ENCODE assay signal across 8 cellular contexts in the genomic region with DNA sequence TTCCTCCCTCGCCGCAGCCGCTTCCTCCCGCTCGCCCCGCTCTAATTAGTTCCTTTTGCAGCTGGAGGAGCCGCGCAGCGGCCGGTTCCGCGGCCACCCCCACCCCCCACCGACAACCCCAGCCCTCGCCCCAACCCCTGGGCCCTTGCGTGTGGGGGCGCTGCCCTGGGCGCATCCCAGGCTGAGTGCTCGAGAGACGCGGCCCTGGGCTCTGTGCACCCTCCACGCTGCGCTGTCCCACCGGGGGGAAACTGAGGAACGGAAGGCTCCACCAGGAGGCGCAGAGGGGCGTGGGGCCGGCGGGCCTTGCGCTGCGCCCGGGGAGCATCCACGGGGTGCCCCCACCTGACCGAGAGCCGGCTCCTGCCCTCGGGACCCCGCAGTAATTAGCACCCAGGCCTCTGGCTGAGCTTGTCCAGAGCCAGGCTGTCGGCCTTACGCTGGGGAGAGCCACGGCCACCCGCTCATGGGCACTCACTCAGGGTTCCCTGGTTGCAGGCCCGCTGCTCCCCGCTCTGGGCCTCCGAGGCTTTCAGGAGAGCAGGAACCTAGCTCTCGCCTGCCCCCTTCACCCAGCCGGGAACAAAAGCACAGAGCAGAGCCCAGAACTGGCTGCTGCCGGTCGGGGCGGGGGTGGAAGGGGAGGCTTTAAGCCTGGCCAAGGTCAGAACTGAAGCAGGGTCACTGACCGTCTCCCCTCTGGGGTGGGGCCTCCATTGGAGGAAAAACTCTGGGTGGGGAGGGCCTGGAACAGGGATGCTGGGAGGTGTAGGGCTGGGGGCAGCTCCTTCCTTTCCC. TPM values are rescaled to one million over a fixed set of nuclear protein-coding genes. Genes with fewer than 3 reads are reported as not detected.
DNase-seq lines count a peak whose midpoint lies in the region; ATAC-seq, FAIRE-seq and TF ChIP-seq lines count a peak whose summit lies in the region.

No MANE protein-coding gene starts in this region.

- peak overlapping the region; percentile 60 for H3K9ac ChIP-seq in trophoblast cell (ENCODE audit: low read length)

- peak overlapping the region; percentile 66 for H3K4ac ChIP-seq in trophoblast cell (ENCODE audit: low read depth, low read length)

- FAIRE-seq in A549 (lab: Jason Lieb, UNC) = no peak

- peak overlapping the region; percentile 60 to 87 for H3K27ac ChIP-seq in A549
- H3K27ac ChIP-seq in right atrium auricular region = peak overlapping the region; percentile 84 to 90
- peak overlapping the region; percentile 61 for H3K27ac ChIP-seq in trophoblast cell (ENCODE audit: low read depth, low read length)

- H3K27me3 ChIP-seq in right atrium auricular region (no peaks in the 10 kb centered on the region), trophoblast cell (ENCODE audit: insufficient read depth, low read length) (no peaks in the 10 kb centered on the region)

- no peak for TF ChIP-seq CTCF in A549 (IDR thresholded peaks at IDR 0.05)
- peak; percentile 36 for TF ChIP-seq CTCF in GM20000 (IDR thresholded peaks at IDR 0.05; ENCODE audit: extremely low read depth, missing control alignments)
- peak; percentile 69 for TF ChIP-seq CTCF in astrocyte of the cerebellum (IDR thresholded peaks at IDR 0.05; ENCODE audit: low read depth, low read length, missing control alignments)
- TF ChIP-seq CTCF in right atrium auricular region (IDR thresholded peaks at IDR 0.05) = peak; percentile 60 to 71

- H2AK5ac ChIP-seq in trophoblast cell (ENCODE audit: low read length) = peak overlapping the region; percentile 77

- TF ChIP-seq POLR2A in A549 (IDR thresholded peaks at IDR 0.05; ENCODE audit: low read length) = no peak

- H4K12ac ChIP-seq in trophoblast cell (ENCODE audit: low read depth, low read length) = peak overlapping the region; percentile 57

- no peak overlapping the region for H2BK5ac ChIP-seq in trophoblast cell (ENCODE audit: low read depth, low read length, poor library complexity)

- peaks cover 8% of the 10 kb centered on the region for H3K79me1 ChIP-seq in trophoblast cell (ENCODE audit: low read length)

- TF ChIP-seq RAD21 in A549 (conservative IDR thresholded peaks at IDR 0.05 in 1 of 2, IDR thresholded peaks at IDR 0.05 in 1 of 2) = peak in 1 of 2 experiments; percentile 27; a peak in 1 of 5 replicates

- no peak overlapping the region for H3K23ac ChIP-seq in trophoblast cell (ENCODE audit: low read length)

- POLR2A ChIA-PET in A549 (lab: Yijun Ruan, JAX) = interaction anchor here (0.7 kb wide), 1 partner anchor 12 kb away, joined by 3 read pairs; the partner anchor contains the start of gene GLIS2

- H3K4me2 ChIP-seq in A549 (peak overlapping the region; percentile 67), trophoblast cell (ENCODE audit: low read length) (peak overlapping the region; percentile 87)

- DNase-seq in A549 (ENCODE audit: low read depth in 1 of 2, low spot score in 1 of 2) (no peak), GM20000 (ENCODE audit: low spot score) (peak; percentile 85), astrocyte of the cerebellum (ENCODE audit: low read depth) (no peak), right atrium auricular region (ENCODE audit: low spot score) (peak; percentile 89), trophoblast cell (no peak), GOT3 (lab: John Stamatoyannopoulos, UW) (no peak)

- no peak overlapping the region for H3K4me3 ChIP-seq in A549
- peak overlapping the region; percentile 25 for H3K4me3 ChIP-seq in astrocyte of the cerebellum (ENCODE audit: low read depth, low read length)
- H3K4me3 ChIP-seq in right atrium auricular region = peak overlapping the region; percentile 32 to 50
- peak overlapping the region; percentile 67 for H3K4me3 ChIP-seq in trophoblast cell (ENCODE audit: low read depth, low read length)

- H4K91ac ChIP-seq in trophoblast cell (ENCODE audit: low read depth, low read length) = peak overlapping the region; percentile 90

- peak overlapping the region; percentile 9 for H2BK12ac ChIP-seq in trophoblast cell (ENCODE audit: low read length)

- in situ Hi-C loops in astrocyte of the cerebellum (cut with HindIII; ENCODE audit: low sequenced_read_pairs) = no loop called here

- peak overlapping the region; percentile 79 for H2BK120ac ChIP-seq in trophoblast cell (ENCODE audit: insufficient read depth, low read length, poor library complexity)

- peak overlapping the region; percentile 88 for H3K18ac ChIP-seq in trophoblast cell (ENCODE audit: low read length)

- peak overlapping the region; percentile 78 for H4K8ac ChIP-seq in trophoblast cell (ENCODE audit: low read depth, low read length)

- peaks cover 11% of the 10 kb centered on the region for H3K36me3 ChIP-seq in right atrium auricular region
- H3K36me3 ChIP-seq in trophoblast cell (ENCODE audit: control insufficient read depth in 1 of 2, insufficient read depth in 2 of 2, low read length in 2 of 2) = peaks cover 7 to 8% of the 10 kb centered on the region in 2 experiments

- ATAC-seq in A549 (peak in 1 of 2 experiments; percentile 32; a peak in 3 of 6 replicates), SK-N-SH treated with all-trans-retinoic acid at 6 μM for 48 hours (peak; percentile 88), GM21576 (IDR thresholded peaks at IDR 0.05; ENCODE audit: unreplicated experiment) (no peak)

- 93% methylated on average over 19 of the region's 49 CpGs for WGBS in A549 (ENCODE audit: missing lambda C conversion rate)
- WGBS in trophoblast cell (ENCODE audit: extremely low coverage, insufficient coverage, insufficient read length) = no CpG with 5 or more reads among the region's 49 CpGs

- no peaks in the 10 kb centered on the region for H3K9me3 ChIP-seq in A549
- H3K9me3 ChIP-seq in right atrium auricular region = no peaks in the 10 kb centered on the region
- H3K9me3 ChIP-seq in trophoblast cell (ENCODE audit: insufficient read depth, low read depth, low read length) = peaks cover 2% of the 10 kb centered on the region

- H3K4me1 ChIP-seq in A549 (peaks cover 63% of the 10 kb centered on the region), right atrium auricular region (peaks cover 0 to 75% of the 10 kb centered on the region in 2 donors), trophoblast cell (ENCODE audit: control insufficient read depth in 1 of 2, insufficient read depth in 2 of 2, low read length in 2 of 2) (peaks cover 20 to 33% of the 10 kb centered on the region in 2 experiments)

- no peak for TF ChIP-seq EP300 in A549 (IDR thresholded peaks at IDR 0.05)

- peak overlapping the region; percentile 80 for H3K14ac ChIP-seq in trophoblast cell (ENCODE audit: low read length)

- peaks cover 5% of the 10 kb centered on the region for H3K79me2 ChIP-seq in trophoblast cell (ENCODE audit: control insufficient read depth, insufficient read depth, low read length, poor library complexity)

- H2AFZ ChIP-seq in trophoblast cell (ENCODE audit: insufficient read depth, low read length, poor library complexity) = peak overlapping the region; percentile 38

- CTCF ChIA-PET in A549 (lab: Yijun Ruan, JAX) = interaction anchor here (0.9 to 22.8 kb wide), 15 partner anchors 13 to 345 kb away, joined by 3 to 423 read pairs (median 8); partner anchors contain the start of genes GLIS2, PAM16 and TFAP4

TF ChIP-seq in A549, 52 proteins besides CTCF, POLR2A, EP300 and RAD21 (continues in another document):
- TF ChIP-seq POLR2AphosphoS2 (conservative IDR thresholded peaks at IDR 0.05; ENCODE audit: low read length) (no peak), ZNF302 (CRISPR knock-in tag; IDR thresholded peaks at IDR 0.05) (no peak), HOXB13 (CRISPR knock-in tag; IDR thresholded peaks at IDR 0.05; ENCODE audit: low read depth) (no peak), TFCP2L1 (CRISPR knock-in tag; IDR thresholded peaks at IDR 0.05) (no peak)

TF ChIP-seq in SK-N-SH treated with all-trans-retinoic acid at 6 μM for 48 hours, 23 proteins besides CTCF, POLR2A, EP300 and RAD21 (continues in another document):
- no peak for TF ChIP-seq TOX (CRISPR knock-in tag; IDR thresholded peaks at IDR 0.05; ENCODE audit: borderline replicate concordance)
- no peak for TF ChIP-seq SNAI2 (CRISPR knock-in tag; IDR thresholded peaks at IDR 0.05)
- TF ChIP-seq CSDC2 (CRISPR knock-in tag; IDR thresholded peaks at IDR 0.05) = no peak
- no peak for TF ChIP-seq ZFP30 (CRISPR knock-in tag; IDR thresholded peaks at IDR 0.05)
- no peak for TF ChIP-seq ZNF8 (CRISPR knock-in tag; IDR thresholded peaks at IDR 0.05)
- no peak for TF ChIP-seq OSR1 (CRISPR knock-in tag; IDR thresholded peaks at IDR 0.05)
- no peak for TF ChIP-seq RARB (CRISPR knock-in tag; IDR thresholded peaks at IDR 0.05)
- TF ChIP-seq ZC3H10 (CRISPR knock-in tag; IDR thresholded peaks at IDR 0.05) = no peak

RNA-seq across cellular contexts. Expression of gene GLIS2, which starts 12.1 kb away (rescaled TPM):
- polyA plus RNA-seq in A549 (2011; rRNA removed) = 5.5 and 6.8 TPM in 2 replicates
- 20.8 and 29.4 TPM in 2 replicates for polyA plus RNA-seq in A549 (2012; cell fraction: cytosol; rRNA removed)
- 37.1 and 54.5 TPM in 2 replicates for polyA plus RNA-seq in A549 (2012; cell fraction: nucleus; rRNA removed)
- 15.8 to 19.5 TPM (median 16.3 TPM) in 3 replicates for polyA plus RNA-seq in A549 (2017; fragmentation: RNase III; extraction: RNeasy Plus Mini Kit Qiagen cat#74134 plus additional on column Dnase treatment)
- polyA minus RNA-seq in A549 (2011; rRNA and poly(A)+ RNA removed) = 3.3 and 6.4 TPM in 2 replicates
- total RNA-seq in right atrium auricular region = 10 to 100 TPM; 10.3 to 16.0 TPM
- polyA plus RNA-seq in trophoblast cell (2013) = 22.5 and 23.2 TPM in 2 replicates

RNA-seq across cellular contexts. Expression of gene PAM16, which starts 23.1 kb away (rescaled TPM):
- 42.5 and 55.1 TPM in 2 replicates for polyA plus RNA-seq in A549 (2011; rRNA removed)
- polyA plus RNA-seq in A549 (2012; cell fraction: cytosol; rRNA removed) = 169 and 194 TPM in 2 replicates
- 144 and 160 TPM in 2 replicates for polyA plus RNA-seq in A549 (2012; cell fraction: nucleus; rRNA removed)
- polyA plus RNA-seq in A549 (2017; fragmentation: RNase III; extraction: RNeasy Plus Mini Kit Qiagen cat#74134 plus additional on column Dnase treatment) = 58.7 to 64.3 TPM (median 59.1 TPM) in 3 replicates
- 9.2 and 9.3 TPM in 2 replicates for polyA minus RNA-seq in A549 (2011; rRNA and poly(A)+ RNA removed)
- total RNA-seq in right atrium auricular region = 10 to 100 TPM; 54.6 to 85.7 TPM
- polyA plus RNA-seq in trophoblast cell (2013) = 40.6 and 45.5 TPM in 2 replicates

RNA-seq across cellular contexts. Expression of gene VASN, which starts 43.7 kb away (rescaled TPM):
- polyA plus RNA-seq in A549 (2011; rRNA removed) (2.0 and 2.3 TPM in 2 replicates), A549 (2017; fragmentation: RNase III; extraction: RNeasy Plus Mini Kit Qiagen cat#74134 plus additional on column Dnase treatment) (4.0 to 4.7 TPM (median 4.2 TPM) in 3 replicates)
- 6.1 and 9.5 TPM in 2 replicates for polyA plus RNA-seq in A549 (2012; cell fraction: cytosol; rRNA removed)
- polyA plus RNA-seq in A549 (2012; cell fraction: nucleus; rRNA removed) = 14.0 and 32.6 TPM in 2 replicates
- 1.3 and 1.8 TPM in 2 replicates for polyA minus RNA-seq in A549 (2011; rRNA and poly(A)+ RNA removed)
- 10 to 100 TPM; 17.9 to 39.0 TPM for total RNA-seq in right atrium auricular region
- 17.6 and 18.2 TPM in 2 replicates for polyA plus RNA-seq in trophoblast cell (2013)

RNA-seq across cellular contexts. Expression of gene TFAP4, which starts 55.2 kb away (rescaled TPM):
- polyA plus RNA-seq in A549 (2011; rRNA removed) = 7.0 and 7.2 TPM in 2 replicates
- polyA plus RNA-seq in A549 (2012; cell fraction: cytosol; rRNA removed) = 19.1 and 22.2 TPM in 2 replicates
- 25.1 and 33.1 TPM in 2 replicates for polyA plus RNA-seq in A549 (2012; cell fraction: nucleus; rRNA removed)
- polyA plus RNA-seq in A549 (2017; fragmentation: RNase III; extraction: RNeasy Plus Mini Kit Qiagen cat#74134 plus additional on column Dnase treatment) = 13.6 to 15.7 TPM (median 14.7 TPM) in 3 replicates
- 30.3 and 41.0 TPM in 2 replicates for polyA minus RNA-seq in A549 (2011; rRNA and poly(A)+ RNA removed)
- 1 to 10 TPM; 2.0 to 2.9 TPM for total RNA-seq in right atrium auricular region
- 4.5 and 4.6 TPM in 2 replicates for polyA plus RNA-seq in trophoblast cell (2013)

Comparison
In these comparisons a context has a peak if more than half of its experiments do, and no peak if none do; other contexts are left out.
1. DNase-seq: peak in GM20000 (single experiment) and right atrium auricular region (single experiment); none in A549 (0 of 2), astrocyte of the cerebellum (single experiment), trophoblast cell (0 of 2) and GOT3 (single experiment).
2. Peak in every context shown above with its lines, with median percentiles within 50 percentile points of each other: H3K27ac ChIP-seq.